ENCODE assay signal across 8 cellular contexts in genomic region chr16:21001262-21001661, GRCh38.
DNase-seq lines count a peak whose midpoint lies in the region; ATAC-seq and TF ChIP-seq lines count a peak whose summit lies in the region.

No MANE protein-coding gene starts in this region.

- ATAC-seq in natural killer cell treated with Interleukin-12 subunit alpha and Interleukin-12 subunit beta and Interleukin-15 and Interleukin-18, amount 100 ng/mL, for 72 hours: no peak
- no peak for ATAC-seq in activated CD8-positive, alpha-beta memory T cell treated with anti-CD3 and anti-CD28 coated beads, Interleukin-2, amount 10 ng/mL, durations not matched to agents 7 days and 5 days
- ATAC-seq in HG02759 (IDR thresholded peaks at IDR 0.05; ENCODE audit: unreplicated experiment): no peak

- CTCF ChIA-PET in activated CD8-positive, alpha-beta memory T cell treated with anti-CD3 and anti-CD28 coated beads, Interleukin-2, amount 10 ng/mL, durations not matched to agents 7 days and 5 days (lab: Charles Lee): interaction anchor here (0.5 to 1.2 kb wide), 2 partner anchors 154 to 182 kb away, joined by 4 to 5 read pairs; no protein-coding TSS in a partner anchor

- H3K4me3 ChIP-seq in GM12865 (ENCODE audit: low read depth, low read length): no peak overlapping the region
- no peak overlapping the region for H3K4me3 ChIP-seq in colonic mucosa
- no peak overlapping the region for H3K4me3 ChIP-seq in retinal pigment epithelial cell (ENCODE audit: low read length)
- no peak overlapping the region for H3K4me3 ChIP-seq in prostate gland

- no peak overlapping the region for H3K9ac ChIP-seq in colonic mucosa (ENCODE audit: low read depth in 2 of 2, low read length in 2 of 2)

- intact Hi-C loops in colonic mucosa (cut with DNase I): loop anchor here (5.0 kb wide), 1 partner anchor 154 kb away; no protein-coding TSS in a partner anchor
- intact Hi-C loops in prostate gland (cut with DNase I): no loop called here

- no peak overlapping the region for H3K4me3 Mint-ChIP-seq in natural killer cell treated with Interleukin-12 subunit alpha and Interleukin-12 subunit beta and Interleukin-15 and Interleukin-18, amount 100 ng/mL, for 72 hours
- no peak overlapping the region for H3K4me3 Mint-ChIP-seq in activated CD8-positive, alpha-beta memory T cell treated with anti-CD3 and anti-CD28 coated beads, Interleukin-2, amount 10 ng/mL, durations not matched to agents 7 days and 5 days

- H3K27ac Mint-ChIP-seq in natural killer cell treated with Interleukin-12 subunit alpha and Interleukin-12 subunit beta and Interleukin-15 and Interleukin-18, amount 100 ng/mL, for 72 hours: peak overlapping the region in 1 of 2 donors; percentile 10
- H3K27ac Mint-ChIP-seq in activated CD8-positive, alpha-beta memory T cell treated with anti-CD3 and anti-CD28 coated beads, Interleukin-2, amount 10 ng/mL, durations not matched to agents 7 days and 5 days: no peak overlapping the region

- H3K4me1 ChIP-seq in colonic mucosa (no peaks in the 10 kb centered on the region), prostate gland (replicated peaks) (no peaks in the 10 kb centered on the region)

- H3K36me3 ChIP-seq in colonic mucosa (no peaks in the 10 kb centered on the region), prostate gland (no peaks in the 10 kb centered on the region)

- TF ChIP-seq CTCF in GM12865 (IDR thresholded peaks at IDR 0.05; ENCODE audit: insufficient read depth, low read depth, low read length, missing control alignments) (peak; percentile 51), colonic mucosa (IDR thresholded peaks at IDR 0.05) (peak; percentile 40), retinal pigment epithelial cell (conservative IDR thresholded peaks at IDR 0.05; ENCODE audit: low read depth, low read length) (peak; percentile 52), prostate gland (IDR thresholded peaks at IDR 0.05) (no peak)

- no peaks in the 10 kb centered on the region for H3K9me3 Mint-ChIP-seq in natural killer cell treated with Interleukin-12 subunit alpha and Interleukin-12 subunit beta and Interleukin-15 and Interleukin-18, amount 100 ng/mL, for 72 hours
- H3K9me3 Mint-ChIP-seq in activated CD8-positive, alpha-beta memory T cell treated with anti-CD3 and anti-CD28 coated beads, Interleukin-2, amount 10 ng/mL, durations not matched to agents 7 days and 5 days (ENCODE audit: low read depth): no peaks in the 10 kb centered on the region

- no peak for TF ChIP-seq POLR2A in prostate gland (IDR thresholded peaks at IDR 0.05)

- no peaks in the 10 kb centered on the region for H3K9me3 ChIP-seq in colonic mucosa
- no peaks in the 10 kb centered on the region for H3K9me3 ChIP-seq in prostate gland

- no peaks in the 10 kb centered on the region for H3K36me3 Mint-ChIP-seq in natural killer cell treated with Interleukin-12 subunit alpha and Interleukin-12 subunit beta and Interleukin-15 and Interleukin-18, amount 100 ng/mL, for 72 hours
- no peaks in the 10 kb centered on the region for H3K36me3 Mint-ChIP-seq in activated CD8-positive, alpha-beta memory T cell treated with anti-CD3 and anti-CD28 coated beads, Interleukin-2, amount 10 ng/mL, durations not matched to agents 7 days and 5 days

- peaks cover 0 to 5% of the 10 kb centered on the region in 2 donors for H3K4me1 Mint-ChIP-seq in natural killer cell treated with Interleukin-12 subunit alpha and Interleukin-12 subunit beta and Interleukin-15 and Interleukin-18, amount 100 ng/mL, for 72 hours (ENCODE audit: low read depth in 2 of 2)
- peaks cover 2% of the 10 kb centered on the region for H3K4me1 Mint-ChIP-seq in activated CD8-positive, alpha-beta memory T cell treated with anti-CD3 and anti-CD28 coated beads, Interleukin-2, amount 10 ng/mL, durations not matched to agents 7 days and 5 days

- H3K27me3 ChIP-seq in colonic mucosa: no peaks in the 10 kb centered on the region
- no peaks in the 10 kb centered on the region for H3K27me3 ChIP-seq in prostate gland (replicated peaks; ENCODE audit: insufficient read depth)

- peaks cover 19 to 25% of the 10 kb centered on the region in 2 donors for H3K27me3 Mint-ChIP-seq in natural killer cell treated with Interleukin-12 subunit alpha and Interleukin-12 subunit beta and Interleukin-15 and Interleukin-18, amount 100 ng/mL, for 72 hours
- peaks cover 15% of the 10 kb centered on the region for H3K27me3 Mint-ChIP-seq in activated CD8-positive, alpha-beta memory T cell treated with anti-CD3 and anti-CD28 coated beads, Interleukin-2, amount 10 ng/mL, durations not matched to agents 7 days and 5 days

- H3K27ac ChIP-seq in colonic mucosa: no peak overlapping the region
- H3K27ac ChIP-seq in prostate gland: no peak overlapping the region

- WGBS in prostate gland: 39% methylated on average over 3 of the region's 3 CpGs

- peak; percentile 37 for DNase-seq in GM12865 (ENCODE audit: low read depth)
- DNase-seq in NAMALWA (ENCODE audit: low spot score): peak; percentile 38
- DNase-seq in colonic mucosa: peak; percentile 32
- no peak for DNase-seq in retinal pigment epithelial cell (ENCODE audit: low read depth)
- no peak for DNase-seq in natural killer cell treated with Interleukin-12 subunit alpha and Interleukin-12 subunit beta and Interleukin-15 and Interleukin-18, amount 100 ng/mL, for 72 hours (ENCODE audit: low spot score)
- DNase-seq in activated CD8-positive, alpha-beta memory T cell treated with anti-CD3 and anti-CD28 coated beads, Interleukin-2, amount 10 ng/mL, durations not matched to agents 7 days and 5 days: no peak
- no peak for DNase-seq in prostate gland (ENCODE audit: low spot score)

Comparison
In these comparisons a context has a peak if more than half of its experiments do, and no peak if none do; other contexts are left out.
1. DNase-seq: peak in GM12865 (single experiment), NAMALWA (single experiment) and colonic mucosa (single experiment); none in retinal pigment epithelial cell (single experiment), natural killer cell treated with Interleukin-12 subunit alpha and Interleukin-12 subunit beta and Interleukin-15 and Interleukin-18, amount 100 ng/mL, for 72 hours (single experiment), activated CD8-positive, alpha-beta memory T cell treated with anti-CD3 and anti-CD28 coated beads, Interleukin-2, amount 10 ng/mL, durations not matched to agents 7 days and 5 days (single experiment) and prostate gland (single experiment).
2. CTCF ChIP-seq: peak in GM12865 (single experiment), colonic mucosa (single experiment) and retinal pigment epithelial cell (single experiment); none in prostate gland (0 of 4).